21 cellular contexts compared by ENCODE assay signal in the genomic region with DNA sequence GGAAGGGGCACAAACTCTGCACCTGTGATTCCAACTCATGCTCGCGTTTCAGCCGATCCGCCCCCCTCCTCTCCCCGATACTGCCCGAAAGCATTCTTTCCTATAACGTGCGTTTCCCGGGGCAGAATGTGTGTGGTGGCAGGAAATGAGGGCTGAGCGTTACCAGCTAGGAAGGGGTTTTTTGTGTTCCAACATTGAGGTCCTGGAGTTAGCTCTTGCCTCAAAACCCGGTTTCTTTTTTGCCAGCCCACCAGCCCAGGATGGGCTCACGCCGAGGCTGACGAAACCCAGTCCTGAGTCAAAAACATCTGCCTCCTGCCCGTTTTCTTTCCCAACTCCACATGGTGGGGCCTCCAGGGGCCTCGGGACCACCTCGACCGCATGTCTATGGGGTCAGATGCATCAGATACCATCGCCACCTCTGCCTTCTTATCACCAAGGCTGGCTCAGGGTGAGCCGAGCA.
DNase-seq lines count a peak whose midpoint lies in the region; ATAC-seq and TF ChIP-seq lines count a peak whose summit lies in the region.
"Had no signal": no experiment of that assay in that cellular context is flagged by ENCODE, and none has a peak within 500 bp of the region (broad histone marks: within the 10 kb centered on the region; RNA-seq: fewer than 3 reads in every experiment).

No MANE protein-coding gene starts in this region.

- H3K4me2 ChIP-seq in neuronal stem cell (ENCODE audit: insufficient read depth, low read length, poor library complexity, severe bottlenecking), result no peak overlapping the region

- H3K9me3 Mint-ChIP-seq in activated CD8-positive, alpha-beta memory T cell treated with anti-CD3 and anti-CD28 coated beads, Interleukin-2, amount 10 ng/mL, durations not matched to agents 7 days and 5 days (ENCODE audit: low read depth), result no peaks in the 10 kb centered on the region
- H3K9me3 Mint-ChIP-seq: activated CD8-positive, alpha-beta T cell treated with anti-CD3 and anti-CD28 coated beads for 36 hours; T-helper 1 cell treated with Interleukin-12 subunit alpha and Interleukin-12 subunit beta and Interleukin-4 antibody, amounts not matched to agents 30 μg/mL and 1 μg/mL, for 36 hours had no signal

- H3K27me3 ChIP-seq in foreskin keratinocyte (peaks cover 1% of the 10 kb centered on the region), neuronal stem cell (ENCODE audit: control insufficient read depth in 3 of 3, insufficient read depth in 3 of 3, low read depth in 1 of 3, low read length in 3 of 3) (no peaks in the 10 kb centered on the region), vagina (no peaks in the 10 kb centered on the region)
- H3K27me3 ChIP-seq: ascending aorta, tibial artery had no signal

- H3K4me1 Mint-ChIP-seq in activated CD8-positive, alpha-beta memory T cell treated with anti-CD3 and anti-CD28 coated beads, Interleukin-2, amount 10 ng/mL, durations not matched to agents 7 days and 5 days, result peaks cover 34% of the 10 kb centered on the region

- H3K27ac ChIP-seq in foreskin keratinocyte (peak overlapping the region; percentile 77), neuronal stem cell (replicated peaks; ENCODE audit: low read length) (no peak overlapping the region), vagina (peak overlapping the region; percentile 46)
- H3K27ac ChIP-seq: tibial artery, VCaP had no signal

- peak overlapping the region; percentile 49 for H3K14ac ChIP-seq in neuronal stem cell (ENCODE audit: low read length)

- H2BK12ac ChIP-seq in neuronal stem cell (ENCODE audit: low read length), result no peak overlapping the region

- H3K4me1 ChIP-seq in foreskin keratinocyte, result peaks cover under 1% of the 10 kb centered on the region
- H3K4me1 ChIP-seq in neuronal stem cell (ENCODE audit: control insufficient read depth in 2 of 2, insufficient read depth in 1 of 2, low read depth in 1 of 2, low read length in 2 of 2), result peaks cover 16 to 33% of the 10 kb centered on the region in 2 donors
- peaks cover 24% of the 10 kb centered on the region for H3K4me1 ChIP-seq in vagina
- H3K4me1 ChIP-seq: ascending aorta had no signal

- no CpG with 5 or more reads among the region's 20 CpGs for WGBS in neuronal stem cell (ENCODE audit: extremely low coverage in 2 of 2, insufficient read length in 2 of 2, insufficient replicate concordance in 1 of 2), 2 donors

- no peak overlapping the region for H3K23ac ChIP-seq in neuronal stem cell (ENCODE audit: low read depth, low read length, poor library complexity)

- ATAC-seq in activated CD8-positive, alpha-beta memory T cell treated with anti-CD3 and anti-CD28 coated beads, Interleukin-2, amount 10 ng/mL, durations not matched to agents 7 days and 5 days, result no peak
- no peak for ATAC-seq in foreskin keratinocyte
- ATAC-seq in HG03139 (IDR thresholded peaks at IDR 0.05; ENCODE audit: unreplicated experiment), result no peak
- ATAC-seq: activated CD8-positive, alpha-beta T cell treated with anti-CD3 and anti-CD28 coated beads for 36 hours had no signal

- H2AK5ac ChIP-seq in neuronal stem cell (ENCODE audit: low read depth, low read length), result peak overlapping the region; percentile 44

- TF ChIP-seq POLR2A in vagina (IDR thresholded peaks at IDR 0.05), result no peak

- peak overlapping the region; percentile 58 for H4K91ac ChIP-seq in neuronal stem cell (ENCODE audit: low read depth, low read length, poor library complexity)

- DNase-seq in activated CD8-positive, alpha-beta memory T cell treated with anti-CD3 and anti-CD28 coated beads, Interleukin-2, amount 10 ng/mL, durations not matched to agents 7 days and 5 days, result peak; percentile 26
- no peak for DNase-seq in activated CD8-positive, alpha-beta memory T cell treated with anti-CD3 and anti-CD28 coated beads for 24 hours
- DNase-seq in foreskin keratinocyte, result no peak
- no peak for DNase-seq in neuronal stem cell (ENCODE audit: low spot score)
- no peak for DNase-seq in vagina (ENCODE audit: extremely low spot score in 2 of 2)
- no peak for DNase-seq in stimulated activated CD4-positive, alpha-beta T cell treated with anti-CD3 and anti-CD28 coated beads, Interleukin-4, amount 100 ng/mL, for 4 hours
- DNase-seq in NCI-H510A (lab: John Stamatoyannopoulos, UW), result no peak
- DNase-seq: activated CD8-positive, alpha-beta T cell treated with anti-CD3 and anti-CD28 coated beads for 36 hours; activated naive CD4-positive, alpha-beta T cell treated with anti-CD3 and anti-CD28 coated beads, Interleukin-2, amount 50 U/mL, for 16 hours; activated T-cell treated with anti-CD3 and anti-CD28 coated beads, Interleukin-2, amount 50 U/mL, for 48 hours; C1 segment of cervical spinal cord; effector memory CD4-positive, alpha-beta T cell; GF-D8; hypothalamus; NCI-H1417 treated with DMSO at 0.1 percent for 48 hours; stimulated activated CD4-positive, alpha-beta T cell treated with anti-CD3 and anti-CD28 coated beads, Interleukin-15, amount 100 ng/mL, for 24 hours had no signal

- H3K18ac ChIP-seq in neuronal stem cell (ENCODE audit: low read length), result peak overlapping the region; percentile 80

- no peak overlapping the region for H4K8ac ChIP-seq in neuronal stem cell (ENCODE audit: low read depth, low read length)

- no peak overlapping the region for H3K27ac Mint-ChIP-seq in activated CD8-positive, alpha-beta memory T cell treated with anti-CD3 and anti-CD28 coated beads, Interleukin-2, amount 10 ng/mL, durations not matched to agents 7 days and 5 days
- H3K27ac Mint-ChIP-seq: T-helper 1 cell treated with Interleukin-12 subunit alpha and Interleukin-12 subunit beta and Interleukin-4 antibody, amounts not matched to agents 30 μg/mL and 1 μg/mL, for 36 hours had no signal

- H3K36me3 Mint-ChIP-seq in activated CD8-positive, alpha-beta memory T cell treated with anti-CD3 and anti-CD28 coated beads, Interleukin-2, amount 10 ng/mL, durations not matched to agents 7 days and 5 days, result no peaks in the 10 kb centered on the region

- H2BK120ac ChIP-seq in neuronal stem cell (ENCODE audit: low read depth, low read length), result no peak overlapping the region

- no peak overlapping the region for H2BK5ac ChIP-seq in neuronal stem cell (ENCODE audit: low read length)

- no peak overlapping the region for H3K9ac ChIP-seq in neuronal stem cell (ENCODE audit: low read depth, low read length, poor library complexity)

- H3K4me3 ChIP-seq in neuronal stem cell (ENCODE audit: low read length in 2 of 2) (no peak overlapping the region), vagina (no peak overlapping the region)
- H3K4me3 ChIP-seq: ascending aorta, tibial artery had no signal

- H3K27me3 Mint-ChIP-seq in activated CD8-positive, alpha-beta memory T cell treated with anti-CD3 and anti-CD28 coated beads, Interleukin-2, amount 10 ng/mL, durations not matched to agents 7 days and 5 days, result peaks cover 8% of the 10 kb centered on the region
- H3K27me3 Mint-ChIP-seq: activated CD8-positive, alpha-beta T cell treated with anti-CD3 and anti-CD28 coated beads for 36 hours had no signal

- H3K9me3 ChIP-seq in neuronal stem cell (replicated peaks in 1 of 2; ENCODE audit: control insufficient read depth in 2 of 2, insufficient read depth in 1 of 2, low read depth in 1 of 2, low read length in 2 of 2), result peaks cover 0 to 11% of the 10 kb centered on the region in 2 donors
- no peaks in the 10 kb centered on the region for H3K9me3 ChIP-seq in vagina
- H3K9me3 ChIP-seq: ascending aorta, tibial artery had no signal

- intact Hi-C loops in vagina (cut with DNase I), result no loop called here

- no peak overlapping the region for H3K4me3 Mint-ChIP-seq in activated CD8-positive, alpha-beta memory T cell treated with anti-CD3 and anti-CD28 coated beads, Interleukin-2, amount 10 ng/mL, durations not matched to agents 7 days and 5 days
- H3K4me3 Mint-ChIP-seq: activated CD8-positive, alpha-beta T cell treated with anti-CD3 and anti-CD28 coated beads for 36 hours; T-helper 1 cell treated with Interleukin-12 subunit alpha and Interleukin-12 subunit beta and Interleukin-4 antibody, amounts not matched to agents 30 μg/mL and 1 μg/mL, for 36 hours had no signal

- CTCF ChIA-PET in activated CD8-positive, alpha-beta memory T cell treated with anti-CD3 and anti-CD28 coated beads, Interleukin-2, amount 10 ng/mL, durations not matched to agents 7 days and 5 days (lab: Charles Lee), result no interaction called here

- no peak overlapping the region for H3K4ac ChIP-seq in neuronal stem cell (ENCODE audit: low read length)

- H2BK15ac ChIP-seq in neuronal stem cell (ENCODE audit: low read length), result peak overlapping the region; percentile 30

- no peaks in the 10 kb centered on the region for H3K36me3 ChIP-seq in neuronal stem cell (replicated peaks in 1 of 2; ENCODE audit: control insufficient read depth in 2 of 2, insufficient read depth in 2 of 2, low read length in 2 of 2)
- no peaks in the 10 kb centered on the region for H3K36me3 ChIP-seq in vagina
- H3K36me3 ChIP-seq: ascending aorta, tibial artery had no signal

- H3K79me1 ChIP-seq in neuronal stem cell (ENCODE audit: low read depth, low read length), result no peaks in the 10 kb centered on the region

- no peak overlapping the region for H2AFZ ChIP-seq in neuronal stem cell (ENCODE audit: low read length)

- TF ChIP-seq CTCF in foreskin keratinocyte (conservative IDR thresholded peaks at IDR 0.05), result no peak
- no peak for TF ChIP-seq CTCF in vagina (IDR thresholded peaks at IDR 0.05)
